In the genomic region with DNA sequence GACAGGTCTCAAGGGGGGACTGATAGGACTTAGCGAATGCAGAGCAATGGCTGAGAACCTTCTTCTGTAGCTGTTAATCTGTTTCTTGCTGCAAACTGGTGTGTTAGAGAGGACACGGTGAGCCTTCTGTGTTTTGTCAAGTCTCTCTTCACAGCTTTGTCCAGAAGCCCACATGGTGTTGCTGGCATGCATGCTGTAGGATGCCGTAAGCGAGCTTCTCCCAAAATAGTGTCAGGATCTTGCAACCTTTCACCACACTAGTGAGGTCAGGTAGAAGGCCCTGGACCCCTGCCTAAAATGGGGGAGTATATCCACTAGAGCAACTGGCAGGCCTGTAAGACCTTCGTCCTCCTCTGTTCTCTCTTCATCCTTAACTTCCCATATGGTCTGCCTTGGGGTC, we compare ENCODE assay signal across 18 cellular contexts. TPM values are rescaled to one million over a fixed set of nuclear protein-coding genes. Genes with fewer than 3 reads are reported as not detected.
"Had no signal": no experiment of that assay in that cellular context is flagged by ENCODE, and none has a peak within 500 bp of the region (broad histone marks: within the 10 kb centered on the region; RNA-seq: fewer than 3 reads in every experiment).

No MANE protein-coding gene starts in this region.

- H3K4me1 ChIP-seq: lower lobe of right lung, prostate gland, right lobe of liver, tibial nerve, uterus had no signal

- H3K36me3 ChIP-seq: lower lobe of right lung, pancreas, prostate gland, right lobe of liver, tibial nerve, uterus had no signal

- DNase-seq: hypothalamus; kidney; lower lobe of right lung; posterior cingulate gyrus; right lobe of liver; stimulated activated naive CD4-positive, alpha-beta T cell treated with Interleukin-2 at 50 U/mL for 16 hours; substantia nigra; uterus had no signal

- H3K27ac ChIP-seq: lower lobe of right lung, pancreas, prostate gland, right lobe of liver, tibial nerve, uterus had no signal

- H3K9me3 ChIP-seq: lower lobe of right lung, pancreas, prostate gland, right lobe of liver, tibial nerve, uterus had no signal

- H3K4me3 ChIP-seq: lower lobe of right lung, pancreas, prostate gland, right lobe of liver, smooth muscle cell, tibial nerve, uterus had no signal

- H3K27me3 ChIP-seq: pancreas, uterus had no signal

- ATAC-seq: lower lobe of right lung; naive thymus-derived CD8-positive, alpha-beta T cell; right lobe of liver; stimulated activated memory B cell treated with anti-CD40 and anti-IgM and Interleukin-4, amounts not matched to agents 10 μg/mL and 1 μg/mL and 100 μg/mL, for 72 hours had no signal

RNA-seq across cellular contexts. Expression of gene GLP1R, which starts 51.9 kb away (rescaled TPM):
- total RNA-seq: liver; naive thymus-derived CD8-positive, alpha-beta T cell; osteoblast; right lobe of liver; skeletal muscle tissue; smooth muscle cell had no signal
- polyA plus RNA-seq: liver; mammary epithelial cell; naive thymus-derived CD8-positive, alpha-beta T cell; smooth muscle cell had no signal
